Comparison of ENCODE assay signal across 25 cellular contexts in genomic region chr16:7998789-7999453, GRCh38.
"Had no signal": no experiment of that assay in that cellular context is flagged by ENCODE, and none has a peak within 500 bp of the region (broad histone marks: within the 10 kb centered on the region; RNA-seq: fewer than 3 reads in every experiment).

No MANE protein-coding gene starts in this region.

- H3K4me3 ChIP-seq: adrenal gland, body of pancreas had no signal

- H3K27me3 ChIP-seq: adrenal gland, body of pancreas had no signal

- DNase-seq: activated CD4-positive, alpha-beta memory T cell treated with anti-CD3 and anti-CD28 coated beads for 36 hours; activated CD4-positive, alpha-beta T cell treated with anti-CD3 and anti-CD28 coated beads for 36 hours; activated CD4-positive, alpha-beta T cell treated with anti-CD3 and anti-CD28 coated beads, Interleukin-2, amount 10 ng/mL, durations not matched to agents 24 days and 14 days; activated CD4-positive, CD25-positive, alpha-beta regulatory T cell; activated CD4-positive, CD25-positive, alpha-beta regulatory T cell treated with anti-CD3 and anti-CD28 coated beads, Interleukin-2, amount 50 U/mL, for 72 hours; activated CD8-positive, alpha-beta memory T cell treated with anti-CD3 and anti-CD28 coated beads, Interleukin-2, amount 10 ng/mL, durations not matched to agents 7 days and 5 days; activated CD8-positive, alpha-beta memory T cell treated with anti-CD3 and anti-CD28 coated beads, Interleukin-2, amount 50 U/mL, for 4 hours; activated CD8-positive, alpha-beta T cell treated with anti-CD3 and anti-CD28 coated beads, Interleukin-2, amount 10 ng/mL, durations not matched to agents 7 days and 5 days; activated effector memory CD4-positive, alpha-beta T cell treated with anti-CD3 and anti-CD28 coated beads, Interleukin-2, amount 50 U/mL, for 16 hours; activated naive CD4-positive, alpha-beta T cell treated with anti-CD3 and anti-CD28 coated beads for 36 hours; activated naive CD8-positive, alpha-beta T cell treated with anti-CD3 and anti-CD28 coated beads for 36 hours; activated naive CD8-positive, alpha-beta T cell treated with anti-CD3 and anti-CD28 coated beads, Interleukin-2, amount 50 U/mL, for 24 hours; activated T-cell treated with anti-CD3 and anti-CD28 coated beads, Interleukin-2, amount 50 U/mL, for 1 hour; activated T-cell treated with anti-CD3 and anti-CD28 coated beads, Interleukin-2, amount 50 U/mL, for 48 hours; adrenal gland; amygdala; aorta; body of pancreas; caudate nucleus; effector CD8-positive, alpha-beta T cell; foreskin fibroblast; head of caudate nucleus; hippocampal formation; T1000 had no signal

- ATAC-seq: activated CD4-positive, alpha-beta T cell treated with anti-CD3 and anti-CD28 coated beads for 36 hours; activated CD8-positive, alpha-beta memory T cell treated with anti-CD3 and anti-CD28 coated beads, Interleukin-2, amount 10 ng/mL, durations not matched to agents 7 days and 5 days; activated CD8-positive, alpha-beta T cell treated with anti-CD3 and anti-CD28 coated beads, Interleukin-2, amount 10 ng/mL, durations not matched to agents 7 days and 5 days; activated naive CD8-positive, alpha-beta T cell treated with anti-CD3 and anti-CD28 coated beads, Interleukin-2, amount 50 U/mL, for 24 hours; body of pancreas had no signal

- H3K36me3 ChIP-seq: adrenal gland had no signal

- H3K9me3 ChIP-seq: adrenal gland, body of pancreas had no signal

- H3K27ac ChIP-seq: adrenal gland, body of pancreas, epithelial cell of prostate had no signal

- H3K4me1 ChIP-seq: adrenal gland, body of pancreas had no signal
